1 cellular context compared by ENCODE assay signal in the genomic region with DNA sequence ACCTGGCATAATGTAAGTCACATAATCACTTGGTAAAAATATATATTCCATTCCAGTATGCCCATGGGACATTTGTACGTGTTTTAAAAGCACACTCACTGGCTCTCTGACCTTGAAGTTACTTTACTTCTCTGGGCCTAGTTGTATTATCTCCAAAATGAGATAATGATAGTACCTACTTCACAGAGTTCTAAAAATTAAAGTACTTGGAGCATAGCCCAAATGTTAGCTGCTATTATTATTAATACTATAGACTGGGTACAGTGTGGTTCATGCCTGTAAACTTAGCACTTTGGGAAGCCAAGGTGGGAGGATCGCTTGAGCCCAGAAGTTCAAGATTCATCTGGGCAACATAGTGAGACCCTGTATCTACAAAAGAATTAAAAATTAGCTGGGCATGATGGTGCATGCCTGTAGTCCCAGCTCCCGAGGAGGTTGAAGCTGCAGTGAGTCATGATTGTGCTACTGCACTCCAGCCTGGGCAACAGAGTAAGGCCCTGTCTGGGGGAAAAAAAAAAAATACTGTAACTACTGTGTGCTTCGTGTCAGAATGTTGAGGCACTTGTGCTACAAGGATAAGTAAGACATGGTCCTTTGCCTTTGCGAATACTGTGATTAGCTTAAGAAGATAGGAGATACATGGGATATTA.
TF ChIP-seq lines count a peak whose summit lies in the region.

No MANE protein-coding gene starts in this region.

TF ChIP-seq in HCT116, 20 proteins besides CTCF, POLR2A, EP300 and RAD21 (continued from another document):
- no peak for TF ChIP-seq ZBTB33 (IDR thresholded peaks at IDR 0.05; ENCODE audit: extremely low read depth, insufficient replicate concordance, low read length)
- no peak for TF ChIP-seq POLR2AphosphoS5 (IDR thresholded peaks at IDR 0.05; ENCODE audit: low read depth, low read length)
- TF ChIP-seq ATF3 (IDR thresholded peaks at IDR 0.05), result no peak
- no peak for TF ChIP-seq SRF (IDR thresholded peaks at IDR 0.05; ENCODE audit: low read depth)
